1 cellular context compared by ENCODE assay signal in the genomic region with DNA sequence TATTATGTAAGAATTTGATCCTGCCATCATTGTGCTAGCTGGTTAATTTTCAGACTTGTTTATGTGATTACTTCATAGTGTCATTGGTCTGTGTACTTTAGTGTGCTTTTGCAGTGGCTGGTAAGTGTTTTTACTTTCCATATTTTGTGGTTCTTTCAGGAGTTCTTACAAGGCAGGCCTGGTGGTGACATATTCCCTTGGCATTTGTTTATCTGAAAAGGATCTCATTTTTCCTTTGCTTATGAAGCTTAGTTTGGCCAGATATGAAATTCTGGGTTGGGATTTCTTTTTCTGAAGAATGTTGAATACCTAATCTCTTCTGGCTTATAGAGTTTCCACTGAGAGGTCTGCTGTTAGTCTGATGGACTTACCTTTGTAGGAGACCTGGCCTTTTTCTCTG.
TF ChIP-seq lines count a peak whose summit lies in the region.

No MANE protein-coding gene starts in this region.

TF ChIP-seq in SK-N-SH, 30 proteins besides CTCF, POLR2A, EP300 and RAD21 (continued from another document):
- TF ChIP-seq, protein P1, sequence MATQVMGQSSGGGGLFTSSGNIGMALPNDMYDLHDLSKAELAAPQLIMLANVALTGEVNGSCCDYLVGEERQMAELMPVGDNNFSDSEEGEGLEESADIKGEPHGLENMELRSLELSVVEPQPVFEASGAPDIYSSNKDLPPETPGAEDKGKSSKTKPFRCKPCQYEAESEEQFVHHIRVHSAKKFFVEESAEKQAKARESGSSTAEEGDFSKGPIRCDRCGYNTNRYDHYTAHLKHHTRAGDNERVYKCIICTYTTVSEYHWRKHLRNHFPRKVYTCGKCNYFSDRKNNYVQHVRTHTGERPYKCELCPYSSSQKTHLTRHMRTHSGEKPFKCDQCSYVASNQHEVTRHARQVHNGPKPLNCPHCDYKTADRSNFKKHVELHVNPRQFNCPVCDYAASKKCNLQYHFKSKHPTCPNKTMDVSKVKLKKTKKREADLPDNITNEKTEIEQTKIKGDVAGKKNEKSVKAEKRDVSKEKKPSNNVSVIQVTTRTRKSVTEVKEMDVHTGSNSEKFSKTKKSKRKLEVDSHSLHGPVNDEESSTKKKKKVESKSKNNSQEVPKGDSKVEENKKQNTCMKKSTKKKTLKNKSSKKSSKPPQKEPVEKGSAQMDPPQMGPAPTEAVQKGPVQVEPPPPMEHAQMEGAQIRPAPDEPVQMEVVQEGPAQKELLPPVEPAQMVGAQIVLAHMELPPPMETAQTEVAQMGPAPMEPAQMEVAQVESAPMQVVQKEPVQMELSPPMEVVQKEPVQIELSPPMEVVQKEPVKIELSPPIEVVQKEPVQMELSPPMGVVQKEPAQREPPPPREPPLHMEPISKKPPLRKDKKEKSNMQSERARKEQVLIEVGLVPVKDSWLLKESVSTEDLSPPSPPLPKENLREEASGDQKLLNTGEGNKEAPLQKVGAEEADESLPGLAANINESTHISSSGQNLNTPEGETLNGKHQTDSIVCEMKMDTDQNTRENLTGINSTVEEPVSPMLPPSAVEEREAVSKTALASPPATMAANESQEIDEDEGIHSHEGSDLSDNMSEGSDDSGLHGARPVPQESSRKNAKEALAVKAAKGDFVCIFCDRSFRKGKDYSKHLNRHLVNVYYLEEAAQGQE (IDR thresholded peaks at IDR 0.05; ENCODE audit: low read depth, low read length): no peak
- TF ChIP-seq MEF2A (IDR thresholded peaks at IDR 0.05; ENCODE audit: borderline replicate concordance, low read depth): 0 out of 2 replicates have a peak, but pooled peaks have one; percentile 12
- peak; percentile 60; the same call in 1 of the 2 replicates for TF ChIP-seq FOSL2 (IDR thresholded peaks at IDR 0.05; ENCODE audit: borderline replicate concordance, low read depth)
